In genomic region chr6:80522556-80522955, GRCh38 we compare ENCODE assay signal across 26 cellular contexts.
A peak's percentile ranks its signal among the peaks of the same experiment; 100 is the strongest.
DNase-seq lines count a peak whose midpoint lies in the region; ATAC-seq and TF ChIP-seq lines count a peak whose summit lies in the region.
"Had no signal": no experiment of that assay in that cellular context is flagged by ENCODE, and none has a peak within 500 bp of the region (broad histone marks: within the 10 kb centered on the region; RNA-seq: fewer than 3 reads in every experiment).

No MANE protein-coding gene starts in this region.

- no peaks in the 10 kb centered on the region for H3K36me3 Mint-ChIP-seq in WTC11
- H3K36me3 Mint-ChIP-seq in CD4-positive, alpha-beta T cell (ENCODE audit: low read depth) = no peaks in the 10 kb centered on the region
- H3K36me3 Mint-ChIP-seq: activated naive CD4-positive, alpha-beta T cell treated with anti-CD3 and anti-CD28 coated beads, Interleukin-2, amount 10 ng/mL, durations not matched to agents 7 days and 5 days; T-cell had no signal

- ATAC-seq in WTC11 (no peak), HG03571 (IDR thresholded peaks at IDR 0.05; ENCODE audit: unreplicated experiment) (no peak)
- ATAC-seq in CD4-positive, alpha-beta T cell (ENCODE audit: poor library complexity) = no peak
- ATAC-seq: stimulated activated naive CD8-positive, alpha-beta T cell treated with anti-CD3 and anti-CD28 coated beads, Interleukin-15, amount 100 ng/mL, for 72 hours; T-cell had no signal

- no peak overlapping the region for H2BK15ac ChIP-seq in mesenchymal stem cell (ENCODE audit: low read depth, poor library complexity, severe bottlenecking)

- H2BK12ac ChIP-seq in mesenchymal stem cell (ENCODE audit: low read length in 2 of 2) = no peak overlapping the region

- H3K27ac ChIP-seq in mesenchymal stem cell (ENCODE audit: low read length, poor library complexity, severe bottlenecking) = no peak overlapping the region
- H3K27ac ChIP-seq in smooth muscle cell (ENCODE audit: low read depth) = no peak overlapping the region
- no peak overlapping the region for H3K27ac ChIP-seq in CD4-positive, alpha-beta T cell (ENCODE audit: low read depth, low read length)
- H3K27ac ChIP-seq: BLaER1 had no signal

- POLR2A ChIA-PET in WTC11 (lab: Charles Lee) = no interaction called here
- POLR2A ChIA-PET in CD4-positive, alpha-beta T cell (lab: Charles Lee) = no interaction called here

- H3K4me1 ChIP-seq in endocrine pancreas (ENCODE audit: control insufficient read depth, insufficient read depth, low read length) (peaks cover 17% of the 10 kb centered on the region), mesenchymal stem cell (ENCODE audit: control insufficient read depth, insufficient read depth, low read depth, low read length) (no peaks in the 10 kb centered on the region), smooth muscle cell (ENCODE audit: low read depth) (no peaks in the 10 kb centered on the region)
- H3K4me1 ChIP-seq: BLaER1 had no signal

- no peak overlapping the region for H3K18ac ChIP-seq in mesenchymal stem cell (ENCODE audit: low read depth in 1 of 2, low read length in 2 of 2)

- H3K23ac ChIP-seq in mesenchymal stem cell (ENCODE audit: low read length in 2 of 2) = no peak overlapping the region

- no peak for DNase-seq in WTC11 (ENCODE audit: low spot score)
- DNase-seq in mesenchymal stem cell = no peak
- DNase-seq in smooth muscle cell (lab: John Stamatoyannopoulos, UW; ENCODE audit: unreplicated experiment) = no peak
- no peak for DNase-seq in activated naive CD4-positive, alpha-beta T cell treated with Interleukin-2 at 50 U/mL for 16 hours
- no peak for DNase-seq in CD4-positive, alpha-beta T cell
- DNase-seq: activated CD4-positive, alpha-beta T cell treated with anti-CD3 and anti-CD28 coated beads, Interleukin-2, amount 50 U/mL, for 48 hours; activated CD4-positive, CD25-positive, alpha-beta regulatory T cell; activated naive CD4-positive, alpha-beta T cell treated with anti-CD3 and anti-CD28 coated beads, Interleukin-2, amount 10 ng/mL, durations not matched to agents 7 days and 5 days; amniotic stem cell; Caco-2; cortex of kidney; DMS79 treated with DMSO at 0.1 percent for 48 hours; islet precursor cell; KG1; MM.1S; NCI-H2081; NCI-H345; NCI-H748 treated with DMSO at 0.1 percent for 48 hours; SIG-M5; stimulated activated naive CD8-positive, alpha-beta T cell treated with anti-CD3 and anti-CD28 coated beads, Interleukin-15, amount 100 ng/mL, for 72 hours; T-cell; tibial artery had no signal

- intact Hi-C loops in CD4-positive, alpha-beta T cell (cut with DNase I, micrococcal nuclease) = no loop called here

- CTCF ChIA-PET in WTC11 (lab: Charles Lee) = interaction anchor here (0.6 to 1.4 kb wide), 6 partner anchors 11 to 654 kb away, joined by 3 to 11 read pairs (median 4); no protein-coding TSS in a partner anchor
- CTCF ChIA-PET in CD4-positive, alpha-beta T cell (lab: Charles Lee) = no interaction called here

- no peak overlapping the region for H2BK5ac ChIP-seq in mesenchymal stem cell (ENCODE audit: low read depth, low read length, poor library complexity, severe bottlenecking)

- H3K14ac ChIP-seq in mesenchymal stem cell (ENCODE audit: low read length in 2 of 2) = no peak overlapping the region

- TF ChIP-seq CTCF in WTC11 (IDR thresholded peaks at IDR 0.05) (no peak), smooth muscle cell (IDR thresholded peaks at IDR 0.05; ENCODE audit: borderline replicate concordance, insufficient read depth, poor library complexity, severe bottlenecking) (no peak)
- TF ChIP-seq CTCF in CD4-positive, alpha-beta T cell (IDR thresholded peaks at IDR 0.05) = no peak

- no peaks in the 10 kb centered on the region for H4K20me1 ChIP-seq in smooth muscle cell (ENCODE audit: low read depth)
- H4K20me1 ChIP-seq: BLaER1 had no signal

- H3K36me3 ChIP-seq in endocrine pancreas (ENCODE audit: control insufficient read depth, insufficient read depth, low read length) (no peaks in the 10 kb centered on the region), mesenchymal stem cell (ENCODE audit: control insufficient read depth in 1 of 2, insufficient read depth in 2 of 2, low read depth in 1 of 2, low read length in 2 of 2) (no peaks in the 10 kb centered on the region), smooth muscle cell (ENCODE audit: low read depth) (no peaks in the 10 kb centered on the region)
- H3K36me3 ChIP-seq: BLaER1, tibial artery had no signal

- 94% methylated on average over 1 of the region's 3 CpGs for WGBS in mesenchymal stem cell
- WGBS in smooth muscle cell (ENCODE audit: low lambda C conversion rate) = 71% methylated on average over 3 of the region's 3 CpGs

- H2AFZ ChIP-seq in mesenchymal stem cell (ENCODE audit: low read depth, low read length) (no peak overlapping the region), smooth muscle cell (ENCODE audit: low read depth) (peak overlapping the region; percentile 35)

- H3K27me3 Mint-ChIP-seq in WTC11 (ENCODE audit: low read depth) = no peaks in the 10 kb centered on the region
- no peaks in the 10 kb centered on the region for H3K27me3 Mint-ChIP-seq in CD4-positive, alpha-beta T cell
- H3K27me3 Mint-ChIP-seq: activated naive CD4-positive, alpha-beta T cell treated with anti-CD3 and anti-CD28 coated beads, Interleukin-2, amount 10 ng/mL, durations not matched to agents 7 days and 5 days; stimulated activated naive CD8-positive, alpha-beta T cell treated with anti-CD3 and anti-CD28 coated beads, Interleukin-15, amount 100 ng/mL, for 72 hours; T-cell had no signal

- H3K9me3 Mint-ChIP-seq in WTC11 = peaks cover 8% of the 10 kb centered on the region
- H3K9me3 Mint-ChIP-seq in CD4-positive, alpha-beta T cell = no peaks in the 10 kb centered on the region
- H3K9me3 Mint-ChIP-seq: activated naive CD4-positive, alpha-beta T cell treated with anti-CD3 and anti-CD28 coated beads, Interleukin-2, amount 10 ng/mL, durations not matched to agents 7 days and 5 days; neural crest cell; stimulated activated naive CD8-positive, alpha-beta T cell treated with anti-CD3 and anti-CD28 coated beads, Interleukin-15, amount 100 ng/mL, for 72 hours had no signal

- no peak overlapping the region for H2BK120ac ChIP-seq in mesenchymal stem cell (ENCODE audit: low read depth, low read length)

- H2AK5ac ChIP-seq in mesenchymal stem cell (ENCODE audit: low read length, severe bottlenecking) = no peak overlapping the region

- no peak overlapping the region for H3K4me3 Mint-ChIP-seq in WTC11
- H3K4me3 Mint-ChIP-seq in CD4-positive, alpha-beta T cell = no peak overlapping the region
- H3K4me3 Mint-ChIP-seq: activated naive CD4-positive, alpha-beta T cell treated with anti-CD3 and anti-CD28 coated beads, Interleukin-2, amount 10 ng/mL, durations not matched to agents 7 days and 5 days; neural crest cell; stimulated activated naive CD8-positive, alpha-beta T cell treated with anti-CD3 and anti-CD28 coated beads, Interleukin-15, amount 100 ng/mL, for 72 hours; T-cell had no signal

- H4K8ac ChIP-seq in mesenchymal stem cell (ENCODE audit: low read length) = no peak overlapping the region

- no peaks in the 10 kb centered on the region for H3K79me2 ChIP-seq in smooth muscle cell (ENCODE audit: low read depth)

- H3K27me3 ChIP-seq in endocrine pancreas (ENCODE audit: control insufficient read depth, insufficient read depth, low read length) (no peaks in the 10 kb centered on the region), mesenchymal stem cell (ENCODE audit: control insufficient read depth in 1 of 2, insufficient read depth in 1 of 2, low read length in 2 of 2) (no peaks in the 10 kb centered on the region), smooth muscle cell (ENCODE audit: low read depth) (no peaks in the 10 kb centered on the region)
- H3K27me3 ChIP-seq in CD4-positive, alpha-beta T cell (ENCODE audit: control insufficient read depth, insufficient read depth, low read length) = no peaks in the 10 kb centered on the region
- H3K27me3 ChIP-seq: BLaER1, tibial artery had no signal

- no peak overlapping the region for H3K4ac ChIP-seq in mesenchymal stem cell (ENCODE audit: low read depth in 1 of 2, low read length in 2 of 2)

- H4K91ac ChIP-seq in mesenchymal stem cell (ENCODE audit: low read length) = no peak overlapping the region

- H3K79me1 ChIP-seq in mesenchymal stem cell (replicated peaks; ENCODE audit: low read length, poor library complexity, severe bottlenecking) = no peaks in the 10 kb centered on the region

- H3K9me3 ChIP-seq in endocrine pancreas (ENCODE audit: control insufficient read depth, low read length) = no peaks in the 10 kb centered on the region
- no peaks in the 10 kb centered on the region for H3K9me3 ChIP-seq in mesenchymal stem cell (ENCODE audit: control insufficient read depth, low read length)
- H3K9me3 ChIP-seq in smooth muscle cell (replicated peaks; ENCODE audit: low read depth) = no peaks in the 10 kb centered on the region
- no peaks in the 10 kb centered on the region for H3K9me3 ChIP-seq in CD4-positive, alpha-beta T cell (ENCODE audit: control insufficient read depth, low read length)
- H3K9me3 ChIP-seq: BLaER1, Caco-2, tibial artery had no signal

- H3K4me3 ChIP-seq in endocrine pancreas (ENCODE audit: control insufficient read depth, insufficient read depth, low read length) = peak overlapping the region; percentile 14
- no peak overlapping the region for H3K4me3 ChIP-seq in mesenchymal stem cell (ENCODE audit: insufficient read depth in 1 of 2, low read depth in 1 of 2, low read length in 2 of 2)
- no peak overlapping the region for H3K4me3 ChIP-seq in smooth muscle cell
- H3K4me3 ChIP-seq: BLaER1 had no signal

- no peaks in the 10 kb centered on the region for H3F3A ChIP-seq in smooth muscle cell (ENCODE audit: low read depth)

- H3K4me2 ChIP-seq in mesenchymal stem cell (ENCODE audit: low read length, poor library complexity, severe bottlenecking) (no peak overlapping the region), smooth muscle cell (no peak overlapping the region)
- H3K4me2 ChIP-seq: BLaER1 had no signal

- H3K27ac Mint-ChIP-seq in WTC11 = peak overlapping the region; percentile 49
- no peak overlapping the region for H3K27ac Mint-ChIP-seq in CD4-positive, alpha-beta T cell
- H3K27ac Mint-ChIP-seq: activated naive CD4-positive, alpha-beta T cell treated with anti-CD3 and anti-CD28 coated beads, Interleukin-2, amount 10 ng/mL, durations not matched to agents 7 days and 5 days; stimulated activated naive CD8-positive, alpha-beta T cell treated with anti-CD3 and anti-CD28 coated beads, Interleukin-15, amount 100 ng/mL, for 72 hours; T-cell had no signal

- no peak overlapping the region for H3K9ac ChIP-seq in endocrine pancreas (ENCODE audit: control insufficient read depth, insufficient read depth, low read length)
- peak overlapping the region; percentile 63 for H3K9ac ChIP-seq in mesenchymal stem cell (ENCODE audit: low read length)
- no peak overlapping the region for H3K9ac ChIP-seq in smooth muscle cell (ENCODE audit: low read depth)
- H3K9ac ChIP-seq: BLaER1 had no signal

- H3K4me1 Mint-ChIP-seq in WTC11 = peaks cover 34% of the 10 kb centered on the region
- no peaks in the 10 kb centered on the region for H3K4me1 Mint-ChIP-seq in CD4-positive, alpha-beta T cell (ENCODE audit: low read depth)
- H3K4me1 Mint-ChIP-seq: stimulated activated naive CD8-positive, alpha-beta T cell treated with anti-CD3 and anti-CD28 coated beads, Interleukin-15, amount 100 ng/mL, for 72 hours; T-cell had no signal

TF ChIP-seq in WTC11, 78 proteins besides CTCF, POLR2A, EP300 and RAD21 (continues in another document):
- no peak for TF ChIP-seq TCF7 (CRISPR knock-in tag; IDR thresholded peaks at IDR 0.05; ENCODE audit: low read depth)
